ENCODE assay signal across 8 cellular contexts in genomic region chr14:24233538-24233866, GRCh38. TPM values are rescaled to one million over a fixed set of nuclear protein-coding genes. Genes with fewer than 3 reads are reported as not detected.
A peak's percentile ranks its signal among the peaks of the same experiment; 100 is the strongest.
DNase-seq lines count a peak whose midpoint lies in the region; ATAC-seq and TF ChIP-seq lines count a peak whose summit lies in the region.

No MANE protein-coding gene starts in this region.

- H3K9me3 ChIP-seq in HUES48 (ENCODE audit: control insufficient read depth, insufficient read depth, low read length): no peaks in the 10 kb centered on the region
- H3K9me3 ChIP-seq in breast epithelium: no peaks in the 10 kb centered on the region
- no peaks in the 10 kb centered on the region for H3K9me3 ChIP-seq in mucosa of stomach (ENCODE audit: control insufficient read depth, low read length)

- peak overlapping the region; percentile 92 for H3K27ac ChIP-seq in ACC112 (ENCODE audit: low read depth, low read length)
- H3K27ac ChIP-seq in HUES48 (ENCODE audit: low read depth, low read length): no peak overlapping the region
- H3K27ac ChIP-seq in breast epithelium: peak overlapping the region; percentile 90 to 92

- no peak for TF ChIP-seq CTCF in breast epithelium (IDR thresholded peaks at IDR 0.05)

- DNase-seq in breast epithelium (ENCODE audit: low spot score in 2 of 2): no peak
- no peak for DNase-seq in NCI-H446 (lab: John Stamatoyannopoulos, UW)
- DNase-seq in stimulated activated CD4-positive, alpha-beta T cell treated with anti-CD3 and anti-CD28 coated beads, Interleukin-1b, Interleukin-23, amount 100 ng/mL, for 48 hours: no peak
- no peak for DNase-seq in midbrain (lab: John Stamatoyannopoulos, UW)

- H3K4me1 ChIP-seq in ACC112 (ENCODE audit: control insufficient read depth, insufficient read depth, low read length, unreplicated experiment): peaks cover 33% of the 10 kb centered on the region
- peaks cover 11% of the 10 kb centered on the region for H3K4me1 ChIP-seq in HUES48 (ENCODE audit: control insufficient read depth, insufficient read depth, low read length)
- peaks cover 5 to 27% of the 10 kb centered on the region in 2 donors for H3K4me1 ChIP-seq in breast epithelium
- peaks cover 8% of the 10 kb centered on the region for H3K4me1 ChIP-seq in mucosa of stomach (ENCODE audit: control insufficient read depth, insufficient read depth, low read length)

- H2AFZ ChIP-seq in ACC112 (ENCODE audit: low read length, unreplicated experiment): no peak overlapping the region

- H3K27me3 ChIP-seq in ACC112 (ENCODE audit: insufficient read depth, low read length) (no peaks in the 10 kb centered on the region), HUES48 (ENCODE audit: control insufficient read depth, insufficient read depth, low read length) (no peaks in the 10 kb centered on the region), breast epithelium (no peaks in the 10 kb centered on the region), mucosa of stomach (ENCODE audit: control insufficient read depth, insufficient read depth, low read length) (no peaks in the 10 kb centered on the region)

- peaks cover 27% of the 10 kb centered on the region; the same call in 1 of the 2 replicates for H3K36me3 ChIP-seq in ACC112 (ENCODE audit: insufficient read depth, low read length)
- peaks cover 46% of the 10 kb centered on the region for H3K36me3 ChIP-seq in HUES48 (ENCODE audit: control insufficient read depth, insufficient read depth, low read length)
- H3K36me3 ChIP-seq in breast epithelium: no peaks in the 10 kb centered on the region
- H3K36me3 ChIP-seq in mucosa of stomach (ENCODE audit: control insufficient read depth, insufficient read depth, low read length): no peaks in the 10 kb centered on the region

- no peak for TF ChIP-seq POLR2A in breast epithelium (IDR thresholded peaks at IDR 0.05)

- peaks cover 57% of the 10 kb centered on the region for H3K79me2 ChIP-seq in ACC112 (ENCODE audit: control insufficient read depth, insufficient read depth, low read length, unreplicated experiment)

- intact Hi-C loops in breast epithelium (cut with DNase I; ENCODE audit: low total_unique reads): no loop called here

- H3K9ac ChIP-seq in HUES48 (ENCODE audit: low read depth, low read length) (peak overlapping the region; percentile 71; the same call in 1 of the 2 replicates), mucosa of stomach (ENCODE audit: low read length) (no peak overlapping the region)

- no peak for ATAC-seq in HG03095 (IDR thresholded peaks at IDR 0.05; ENCODE audit: unreplicated experiment)

- peak overlapping the region; percentile 95 for H3K4me3 ChIP-seq in ACC112 (ENCODE audit: low read depth, low read length)
- H3K4me3 ChIP-seq in HUES48 (ENCODE audit: low read depth, low read length): peak overlapping the region; percentile 97
- H3K4me3 ChIP-seq in breast epithelium: peak overlapping the region; percentile 80 to 95 (median 90)
- H3K4me3 ChIP-seq in mucosa of stomach (ENCODE audit: low read length): peak overlapping the region; percentile 87

RNA-seq across cellular contexts. Expression of gene GMPR2, which starts 0.8 kb away (rescaled TPM):
- 10 to 100 TPM; 59.3 to 74.6 (median 66.1) TPM for total RNA-seq in breast epithelium

RNA-seq across cellular contexts. Expression of gene NEDD8, which starts 1.3 kb away (rescaled TPM):
- 100 to 1,000 TPM; 118 to 165 (median 150) TPM for total RNA-seq in breast epithelium

RNA-seq across cellular contexts. Expression of gene TINF2, which starts 8.9 kb away (rescaled TPM):
- total RNA-seq in breast epithelium: 10 to 100 TPM; 53.1 to 71.9 (median 55.5) TPM

RNA-seq across cellular contexts. Expression of gene MDP1, which starts 17.6 kb away (rescaled TPM):
- 10 to 100 TPM; 13.1 to 20.8 (median 17.1) TPM for total RNA-seq in breast epithelium

RNA-seq across cellular contexts. Expression of gene CHMP4A, which starts 20.2 kb away (rescaled TPM):
- total RNA-seq in breast epithelium: 10 to 100 TPM; 66.5 to 88.8 (median 85.0) TPM
